In the genomic region with DNA sequence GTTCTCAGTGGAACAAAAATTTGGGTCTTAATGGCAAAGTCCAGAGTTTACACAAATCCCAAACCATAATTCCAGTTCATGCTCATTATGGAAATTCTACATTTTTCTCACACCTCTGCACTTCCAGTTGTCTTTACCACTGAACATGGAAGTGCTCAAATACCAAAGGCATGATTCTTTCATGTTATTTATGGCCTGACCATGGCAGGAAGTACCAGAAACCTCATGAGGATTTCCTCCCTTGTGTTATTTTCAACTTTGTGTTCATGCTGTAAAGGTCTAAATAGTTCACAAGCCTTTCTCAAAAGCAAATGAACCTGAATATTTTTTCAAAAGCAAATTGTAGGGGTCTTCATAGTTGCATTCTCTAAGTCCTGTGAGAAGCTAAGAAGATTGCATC, we compare ENCODE assay signal across 1 cellular context.
A peak's percentile ranks its signal among the peaks of the same experiment; 100 is the strongest.
TF ChIP-seq lines count a peak whose summit lies in the region.

No MANE protein-coding gene starts in this region.

TF ChIP-seq in endothelial cell of umbilical vein, 7 proteins besides CTCF, POLR2A, EP300 and RAD21 (continued from another document):
- TF ChIP-seq, protein P1, sequence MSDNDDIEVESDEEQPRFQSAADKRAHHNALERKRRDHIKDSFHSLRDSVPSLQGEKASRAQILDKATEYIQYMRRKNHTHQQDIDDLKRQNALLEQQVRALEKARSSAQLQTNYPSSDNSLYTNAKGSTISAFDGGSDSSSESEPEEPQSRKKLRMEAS (IDR thresholded peaks at IDR 0.05; ENCODE audit: insufficient read depth, insufficient read length), result no peak
- TF ChIP-seq JUN (IDR thresholded peaks at IDR 0.05; ENCODE audit: borderline replicate concordance, insufficient read depth, insufficient read length, low read depth), result peak; percentile 77
- TF ChIP-seq EZH2 (IDR thresholded peaks at IDR 0.05; ENCODE audit: borderline replicate concordance, low read depth, low read length, severe bottlenecking), result no peak
